Comparison of ENCODE assay signal across 20 cellular contexts in the genomic region with DNA sequence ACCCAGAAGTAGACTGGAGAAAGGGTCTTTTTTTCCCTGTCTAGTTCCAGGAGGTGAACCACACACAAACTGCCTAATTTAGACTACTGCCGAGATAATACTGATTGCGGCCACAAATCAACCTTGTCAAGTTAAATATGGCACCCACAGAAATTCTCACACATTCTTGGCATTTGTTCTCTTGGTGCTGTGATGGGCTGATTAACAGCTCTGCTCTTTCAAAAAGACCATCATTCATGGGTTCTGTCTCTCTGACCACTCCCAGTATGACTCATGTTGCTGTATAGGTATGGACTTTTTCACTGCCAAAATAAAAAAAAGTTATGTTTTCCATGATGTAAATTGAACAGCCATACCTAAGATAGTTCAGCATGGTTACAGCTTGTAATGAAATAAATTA.
DNase-seq lines count a peak whose midpoint lies in the region; ATAC-seq and FAIRE-seq lines count a peak whose summit lies in the region.
"Had no signal": no experiment of that assay in that cellular context is flagged by ENCODE, and none has a peak within 500 bp of the region (broad histone marks: within the 10 kb centered on the region; RNA-seq: fewer than 3 reads in every experiment).

No MANE protein-coding gene starts in this region.

- no peak for ATAC-seq in HG03097 (IDR thresholded peaks at IDR 0.05; ENCODE audit: low FRiP score, unreplicated experiment)
- ATAC-seq: GM23338, PC-3, Right ventricle myocardium inferior had no signal

- DNase-seq in HT1080 (ENCODE audit: low read depth) (peak; percentile 22), amniotic epithelial cell (ENCODE audit: low read depth) (peak; percentile 39), islet precursor cell (peak; percentile 56), urothelium cell line (ENCODE audit: low spot score) (peak; percentile 6), SW480 (ENCODE audit: low spot score) (no peak), GM19239 (ENCODE audit: insufficient read length, low spot score) (no peak)
- DNase-seq: ACHN; CD4-positive, alpha-beta memory T cell; DMS79; MG63; NCI-H1092; NCI-H1694 treated with DMSO at 0.1 percent for 48 hours; NCI-H226; NCI-H526 treated with DMSO at 0.1 percent for 48 hours; PC-3 had no signal

- FAIRE-seq in urothelium cell line (lab: Jason Lieb, UNC) (no peak), GM19239 (lab: Jason Lieb, UNC) (no peak)
- FAIRE-seq: D721Med, G401.6 had no signal

Comparison
In these comparisons a context has a peak if more than half of its experiments do, and no peak if none do; other contexts are left out.
1. DNase-seq: peak in HT1080 (single experiment), amniotic epithelial cell (single experiment), islet precursor cell (single experiment) and urothelium cell line (single experiment); none in SW480 (single experiment) and GM19239 (single experiment).